Comparison of ENCODE assay signal across 8 cellular contexts in the genomic region with DNA sequence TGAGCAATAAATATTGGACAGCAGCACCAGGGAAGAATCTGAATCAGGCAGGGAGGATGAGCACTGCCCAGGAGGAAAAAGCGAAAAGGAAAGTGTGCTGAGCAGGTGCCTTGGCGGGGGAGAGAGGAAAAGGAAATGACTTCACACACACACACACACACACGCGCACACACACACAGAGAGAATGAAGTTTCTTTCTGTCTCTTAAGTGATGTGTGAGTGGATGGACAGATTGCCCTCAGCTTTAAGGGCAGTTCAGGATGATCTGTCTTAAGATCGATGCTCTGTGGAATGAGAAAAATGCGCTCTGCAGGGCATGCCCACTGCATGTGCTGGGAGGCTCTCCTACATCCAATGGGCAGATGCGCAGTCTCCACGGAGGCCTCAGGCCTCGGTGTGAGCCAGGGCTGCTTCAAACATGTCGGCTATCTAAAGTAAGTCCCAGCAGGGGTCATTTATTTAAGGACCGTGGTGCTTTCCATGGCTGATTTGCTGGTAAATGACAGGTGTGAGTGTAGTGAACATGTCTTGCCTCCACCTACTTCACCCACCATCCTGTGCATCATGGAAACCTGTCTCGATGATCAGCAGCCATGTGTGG. TPM values are rescaled to one million over a fixed set of nuclear protein-coding genes. Genes with fewer than 3 reads are reported as not detected.
DNase-seq lines count a peak whose midpoint lies in the region; ATAC-seq and TF ChIP-seq lines count a peak whose summit lies in the region.

No MANE protein-coding gene starts in this region.

- no peaks in the 10 kb centered on the region for H3K9me3 ChIP-seq in SJSA1 (replicated peaks)
- H3K9me3 ChIP-seq in cardiac muscle cell (ENCODE audit: low read depth) = no peaks in the 10 kb centered on the region

- H3K27me3 ChIP-seq in SJSA1 (replicated peaks) (0 out of 2 replicates have a peak, but pooled peaks cover under 1% of the 10 kb centered on the region), cardiac muscle cell (no peaks in the 10 kb centered on the region)

- POLR2A ChIA-PET in activated naive CD8-positive, alpha-beta T cell treated with anti-CD3 and anti-CD28 coated beads, Interleukin-2, amount 10 ng/mL, durations not matched to agents 7 days and 5 days (lab: Charles Lee) = interaction anchor here (0.9 to 2.9 kb wide), 10 partner anchors 9 to 261 kb away, joined by 3 to 40 read pairs (median 6); a partner anchor contains a TSS

- H3K27ac ChIP-seq in SJSA1 = no peak overlapping the region
- H3K27ac ChIP-seq in cardiac muscle cell = peak overlapping the region; percentile 93
- H3K27ac ChIP-seq in urinary bladder (ENCODE audit: low read depth) = peak overlapping the region; percentile 66

- TF ChIP-seq CTCF in cardiac muscle cell (IDR thresholded peaks at IDR 0.05; ENCODE audit: low read depth, low read length) (no peak), osteocyte (IDR thresholded peaks at IDR 0.05) (no peak)

- H3K4me1 Mint-ChIP-seq in activated naive CD8-positive, alpha-beta T cell treated with anti-CD3 and anti-CD28 coated beads, Interleukin-2, amount 10 ng/mL, durations not matched to agents 7 days and 5 days = peaks cover 21% of the 10 kb centered on the region
- H3K4me1 Mint-ChIP-seq in osteocyte (ENCODE audit: unreplicated experiment) = peaks cover 28% of the 10 kb centered on the region

- H3K4me3 ChIP-seq in SJSA1 (peak overlapping the region; percentile 75), cardiac muscle cell (peak overlapping the region; percentile 55), urinary bladder (ENCODE audit: low read depth, low read length) (peak overlapping the region; percentile 52)

- H3K27me3 Mint-ChIP-seq in activated naive CD8-positive, alpha-beta T cell treated with anti-CD3 and anti-CD28 coated beads, Interleukin-2, amount 10 ng/mL, durations not matched to agents 7 days and 5 days = no peaks in the 10 kb centered on the region
- H3K27me3 Mint-ChIP-seq in osteocyte (ENCODE audit: unreplicated experiment) = no peaks in the 10 kb centered on the region

- H3K4me3 Mint-ChIP-seq in activated naive CD8-positive, alpha-beta T cell treated with anti-CD3 and anti-CD28 coated beads, Interleukin-2, amount 10 ng/mL, durations not matched to agents 7 days and 5 days = peak overlapping the region; percentile 95
- H3K4me3 Mint-ChIP-seq in osteocyte (ENCODE audit: unreplicated experiment) = peak overlapping the region; percentile 93

- peak; percentile 34 for ATAC-seq in GM21367 (IDR thresholded peaks at IDR 0.05; ENCODE audit: unreplicated experiment)
- peak; percentile 38 for ATAC-seq in activated naive CD8-positive, alpha-beta T cell treated with anti-CD3 and anti-CD28 coated beads, Interleukin-2, amount 10 ng/mL, durations not matched to agents 7 days and 5 days (ENCODE audit: low read depth)

- in situ Hi-C loops in KBM-7 (cut with MboI; ENCODE audit: low pct_unique_long_range_greater_than_20kb, low sequenced_read_pairs) = no loop called here

- H3K4me1 ChIP-seq in SJSA1 (replicated peaks) = peaks cover 19% of the 10 kb centered on the region
- H3K4me1 ChIP-seq in cardiac muscle cell (ENCODE audit: low read depth) = peaks cover under 1% of the 10 kb centered on the region
- no peaks in the 10 kb centered on the region for H3K4me1 ChIP-seq in urinary bladder (ENCODE audit: insufficient read depth)

- H3K36me3 Mint-ChIP-seq in activated naive CD8-positive, alpha-beta T cell treated with anti-CD3 and anti-CD28 coated beads, Interleukin-2, amount 10 ng/mL, durations not matched to agents 7 days and 5 days = peaks cover 6% of the 10 kb centered on the region
- peaks cover 2% of the 10 kb centered on the region for H3K36me3 Mint-ChIP-seq in osteocyte (ENCODE audit: unreplicated experiment)

- no peaks in the 10 kb centered on the region for H3K9me3 Mint-ChIP-seq in activated naive CD8-positive, alpha-beta T cell treated with anti-CD3 and anti-CD28 coated beads, Interleukin-2, amount 10 ng/mL, durations not matched to agents 7 days and 5 days
- no peaks in the 10 kb centered on the region for H3K9me3 Mint-ChIP-seq in osteocyte (ENCODE audit: unreplicated experiment)

- 0 out of 2 replicates have a peak, but pooled peaks cover 5% of the 10 kb centered on the region for H3K36me3 ChIP-seq in SJSA1
- H3K36me3 ChIP-seq in cardiac muscle cell = no peaks in the 10 kb centered on the region
- no peaks in the 10 kb centered on the region for H3K36me3 ChIP-seq in urinary bladder (ENCODE audit: insufficient read depth)

- peak overlapping the region; percentile 98 for H3K27ac Mint-ChIP-seq in activated naive CD8-positive, alpha-beta T cell treated with anti-CD3 and anti-CD28 coated beads, Interleukin-2, amount 10 ng/mL, durations not matched to agents 7 days and 5 days
- H3K27ac Mint-ChIP-seq in osteocyte (ENCODE audit: unreplicated experiment) = peak overlapping the region; percentile 98

- WGBS in urinary bladder = 15% methylated on average over 12 of the region's 12 CpGs

- DNase-seq in D341Med (ENCODE audit: low spot score) (peak; percentile 61), KBM-7 (peak; percentile 81), SJSA1 (ENCODE audit: low read depth in 1 of 2, low spot score in 2 of 2) (peak in 1 of 2 experiments; percentile 50), cardiac muscle cell (ENCODE audit: low read depth in 1 of 2, low spot score in 1 of 2) (peak; percentile 41 to 81), osteocyte (ENCODE audit: extremely low spot score, unreplicated experiment) (no peak)
- DNase-seq in activated naive CD8-positive, alpha-beta T cell treated with anti-CD3 and anti-CD28 coated beads, Interleukin-2, amount 10 ng/mL, durations not matched to agents 7 days and 5 days = peak; percentile 67

RNA-seq across cellular contexts. Expression of a gene that starts 2.5 kb away (rescaled TPM):
- total RNA-seq in SJSA1 (2014; rRNA removed; shearing (Covaris generic)) = 15.6 and 20.4 TPM in 2 replicates
- total RNA-seq in activated naive CD8-positive, alpha-beta T cell treated with anti-CD3 and anti-CD28 coated beads, Interleukin-2, amount 10 ng/mL, durations not matched to agents 7 days and 5 days = 10 to 100 TPM; 27.5 to 27.6 TPM
- total RNA-seq in cardiac muscle cell (18.8 and 27.0 TPM in 2 replicates), osteocyte (24.4 and 25.0 TPM in 2 replicates), urinary bladder (24.9 TPM)
- polyA plus RNA-seq in cardiac muscle cell (17.8 and 26.1 TPM in 2 replicates), urinary bladder (12.7 TPM)
